Comparison of ENCODE assay signal across 25 cellular contexts in genomic region chr21:34595457-34595856, GRCh38. TPM values are rescaled to one million over a fixed set of nuclear protein-coding genes. Genes with fewer than 3 reads are reported as not detected.
DNase-seq lines count a peak whose midpoint lies in the region; ATAC-seq and TF ChIP-seq lines count a peak whose summit lies in the region.
"Had no signal": no experiment of that assay in that cellular context is flagged by ENCODE, and none has a peak within 500 bp of the region (broad histone marks: within the 10 kb centered on the region; RNA-seq: fewer than 3 reads in every experiment).

No MANE protein-coding gene starts in this region.

- no peaks in the 10 kb centered on the region for H3K36me3 ChIP-seq in transverse colon
- H3K36me3 ChIP-seq in brain microvascular endothelial cell (replicated peaks), result no peaks in the 10 kb centered on the region
- H3K36me3 ChIP-seq: heart left ventricle, left lung, tibial nerve had no signal

- WGBS in transverse colon (ENCODE audit: low coverage in 1 of 2), 2 donors, result 83% methylated on average over 8 of the region's 8 CpGs; no CpG with 5 or more reads in 1 of the 2 donors

- H3K9me3 ChIP-seq in transverse colon, result no peaks in the 10 kb centered on the region
- H3K9me3 ChIP-seq: heart left ventricle, left lung, tibial nerve had no signal

- ATAC-seq in left lobe of liver, result peak; percentile 29
- ATAC-seq: activated T-cell treated with anti-CD3 and anti-CD28 coated beads, Interleukin-2, amount 50 U/mL, for 72 hours; heart left ventricle; left lung; natural killer cell had no signal

- TF ChIP-seq EP300 in transverse colon (IDR thresholded peaks at IDR 0.05; ENCODE audit: low read depth), result no peak

- H3K4me3 ChIP-seq in transverse colon (no peak overlapping the region), brain microvascular endothelial cell (ENCODE audit: low read depth, low read length) (no peak overlapping the region)
- H3K4me3 ChIP-seq: heart left ventricle, left lung, tibial nerve had no signal

- DNase-seq in NCI-H345 (lab: John Stamatoyannopoulos, UW) (peak; percentile 26), NCI-H345 treated with DMSO at 0.1 percent for 48 hours (lab: John Stamatoyannopoulos, UW; ENCODE audit: unreplicated experiment) (no peak), cerebellar cortex (ENCODE audit: low spot score) (peak; percentile 74), left lobe of liver (ENCODE audit: low spot score) (no peak), transverse colon (no peak), UCSD-AML1 (lab: John Stamatoyannopoulos, UW; ENCODE audit: unreplicated experiment) (no peak), brain microvascular endothelial cell (no peak)
- DNase-seq in activated effector memory CD4-positive, alpha-beta T cell treated with Interleukin-2 at 50 U/mL for 16 hours, result no peak
- DNase-seq: activated CD4-positive, alpha-beta T cell treated with anti-CD3 and anti-CD28 coated beads for 48 hours; activated naive CD4-positive, alpha-beta T cell treated with anti-CD3 and anti-CD28 coated beads, Interleukin-2, amount 50 U/mL, for 16 hours; activated T-cell treated with anti-CD3 and anti-CD28 coated beads, Interleukin-2, amount 50 U/mL, for 72 hours; CD4-positive, alpha-beta memory T cell; central memory CD4-positive, alpha-beta T cell; DMS 273 treated with DMSO at 0.1 percent for 48 hours; heart left ventricle; left lung; midbrain; natural killer cell; NCI-H2081 treated with DMSO at 0.1 percent for 48 hours; NCI-H524 treated with DMSO at 0.1 percent for 48 hours; RPMI8226; stimulated activated CD8-positive, alpha-beta memory T cell treated with anti-CD3 and anti-CD28 coated beads, Interleukin-4, amount 100 ng/mL, for 48 hours had no signal

- peaks cover 23 to 66% (median 31%) of the 10 kb centered on the region in 4 donors for H3K4me1 ChIP-seq in transverse colon

- TF ChIP-seq CTCF in transverse colon (IDR thresholded peaks at IDR 0.05), result no peak
- TF ChIP-seq CTCF in brain microvascular endothelial cell (IDR thresholded peaks at IDR 0.05; ENCODE audit: low read depth, low read length, missing control alignments), result no peak

- in situ Hi-C loops in transverse colon (cut with MboI; ENCODE audit: low pct_ligation_motif_present in 1 of 4, low pct_unique_long_range_greater_than_20kb in 1 of 4, low sequenced_read_pairs in 3 of 4) (no loop called here), brain microvascular endothelial cell (cut with HindIII; ENCODE audit: low pct_ligation_motif_present, low sequenced_read_pairs) (no loop called here)

- no peaks in the 10 kb centered on the region for H3K27me3 ChIP-seq in transverse colon
- no peaks in the 10 kb centered on the region for H3K27me3 ChIP-seq in brain microvascular endothelial cell (replicated peaks)
- H3K27me3 ChIP-seq: heart left ventricle, left lung, tibial nerve had no signal

- intact Hi-C loops in transverse colon (cut with DNase I; ENCODE audit: low total_unique reads), result loop anchor here (5.0 kb wide), 1 partner anchor 68 kb away; no protein-coding TSS in a partner anchor

- peak overlapping the region in 3 of 4 donors; percentile 35 to 60 (median 45) for H3K27ac ChIP-seq in transverse colon
- no peak overlapping the region for H3K27ac ChIP-seq in brain microvascular endothelial cell
- H3K27ac ChIP-seq: epithelial cell of prostate, parathyroid adenoma had no signal

- no peak for TF ChIP-seq POLR2A in transverse colon (IDR thresholded peaks at IDR 0.05)

RNA-seq across cellular contexts. Expression of gene RCAN1, which starts 19.5 kb away (rescaled TPM):
- 32.6 TPM for total RNA-seq in left lobe of liver
- total RNA-seq in transverse colon, result 10 to 100 TPM; 39.5 to 68.8 (median 57.8) TPM

Comparison
In these comparisons a context has a peak if more than half of its experiments do, and no peak if none do; other contexts are left out.
1. DNase-seq: peak in NCI-H345 (single experiment) and cerebellar cortex (single experiment); none in NCI-H345 treated with DMSO at 0.1 percent for 48 hours (single experiment), left lobe of liver (single experiment), transverse colon (single experiment), UCSD-AML1 (single experiment), activated effector memory CD4-positive, alpha-beta T cell treated with Interleukin-2 at 50 U/mL for 16 hours (single experiment) and brain microvascular endothelial cell (single experiment).